In genomic region chr1:117112063-117112462, GRCh38 we compare ENCODE assay signal across 17 cellular contexts. TPM values are rescaled to one million over a fixed set of nuclear protein-coding genes. Genes with fewer than 3 reads are reported as not detected.
"Had no signal": no experiment of that assay in that cellular context is flagged by ENCODE, and none has a peak within 500 bp of the region (broad histone marks: within the 10 kb centered on the region; RNA-seq: fewer than 3 reads in every experiment).

No MANE protein-coding gene starts in this region.

- H3K27ac Mint-ChIP-seq: activated B cell treated with CpG ODN at 0.5 μM for 24 hours; activated CD8-positive, alpha-beta T cell treated with anti-CD3 and anti-CD28 coated beads for 36 hours; activated naive CD8-positive, alpha-beta T cell treated with anti-CD3 and anti-CD28 coated beads, Interleukin-2, amount 10 ng/mL, durations not matched to agents 7 days and 5 days; immature natural killer cell; naive thymus-derived CD4-positive, alpha-beta T cell had no signal

- H3K27me3 ChIP-seq: colonic mucosa had no signal

- H3K36me3 ChIP-seq: colonic mucosa had no signal

- H3K4me3 ChIP-seq: colonic mucosa had no signal

- H3K27me3 Mint-ChIP-seq: activated B cell treated with CpG ODN at 0.5 μM for 24 hours; activated CD8-positive, alpha-beta T cell treated with anti-CD3 and anti-CD28 coated beads for 36 hours; activated naive CD8-positive, alpha-beta T cell treated with anti-CD3 and anti-CD28 coated beads, Interleukin-2, amount 10 ng/mL, durations not matched to agents 7 days and 5 days; activated T-helper 17 cell treated with anti-CD3 and anti-CD28 coated beads, Interleukin-2, amount 50 U/mL, for 72 hours; naive thymus-derived CD4-positive, alpha-beta T cell had no signal

- DNase-seq: activated B cell treated with CpG ODN at 0.5 μM for 24 hours; activated CD4-positive, alpha-beta T cell treated with anti-CD3 and anti-CD28 coated beads for 48 hours; activated CD8-positive, alpha-beta T cell treated with anti-CD3 and anti-CD28 coated beads for 36 hours; activated naive CD4-positive, alpha-beta T cell treated with Interleukin-2 at 50 U/mL for 16 hours; activated naive CD8-positive, alpha-beta T cell treated with anti-CD3 and anti-CD28 coated beads, Interleukin-2, amount 10 ng/mL, durations not matched to agents 7 days and 5 days; activated T-cell treated with anti-CD3 and anti-CD28 coated beads, Interleukin-2, amount 50 U/mL, for 1 hour; amygdala; central memory CD4-positive, alpha-beta T cell; colonic mucosa; erythroblast; head of caudate nucleus; immature natural killer cell; mesenchymal stem cell; naive thymus-derived CD4-positive, alpha-beta T cell; retina; stimulated activated naive CD4-positive, alpha-beta T cell had no signal

- H3K27ac ChIP-seq: colonic mucosa had no signal

- H3K4me1 Mint-ChIP-seq: immature natural killer cell had no signal

- H3K4me1 ChIP-seq: colonic mucosa had no signal

- H3K4me3 Mint-ChIP-seq: activated B cell treated with CpG ODN at 0.5 μM for 24 hours; activated CD8-positive, alpha-beta T cell treated with anti-CD3 and anti-CD28 coated beads for 36 hours; activated naive CD8-positive, alpha-beta T cell treated with anti-CD3 and anti-CD28 coated beads, Interleukin-2, amount 10 ng/mL, durations not matched to agents 7 days and 5 days; activated T-helper 17 cell treated with anti-CD3 and anti-CD28 coated beads, Interleukin-2, amount 50 U/mL, for 72 hours; immature natural killer cell; naive thymus-derived CD4-positive, alpha-beta T cell had no signal

- ATAC-seq: activated CD8-positive, alpha-beta T cell treated with anti-CD3 and anti-CD28 coated beads for 36 hours; activated T-helper 17 cell treated with anti-CD3 and anti-CD28 coated beads, Interleukin-2, amount 50 U/mL, for 72 hours; naive thymus-derived CD4-positive, alpha-beta T cell had no signal

- H3K9me3 Mint-ChIP-seq: activated B cell treated with CpG ODN at 0.5 μM for 24 hours; activated CD8-positive, alpha-beta T cell treated with anti-CD3 and anti-CD28 coated beads for 36 hours; activated naive CD8-positive, alpha-beta T cell treated with anti-CD3 and anti-CD28 coated beads, Interleukin-2, amount 10 ng/mL, durations not matched to agents 7 days and 5 days; activated T-helper 17 cell treated with anti-CD3 and anti-CD28 coated beads, Interleukin-2, amount 50 U/mL, for 72 hours; immature natural killer cell had no signal

- H3K9me3 ChIP-seq: colonic mucosa had no signal

RNA-seq across cellular contexts. Expression of gene TRIM45, which starts 9.5 kb away (rescaled TPM):
- polyA plus RNA-seq: immature natural killer cell; naive thymus-derived CD4-positive, alpha-beta T cell had no signal
